8 cellular contexts compared by ENCODE assay signal in the genomic region with DNA sequence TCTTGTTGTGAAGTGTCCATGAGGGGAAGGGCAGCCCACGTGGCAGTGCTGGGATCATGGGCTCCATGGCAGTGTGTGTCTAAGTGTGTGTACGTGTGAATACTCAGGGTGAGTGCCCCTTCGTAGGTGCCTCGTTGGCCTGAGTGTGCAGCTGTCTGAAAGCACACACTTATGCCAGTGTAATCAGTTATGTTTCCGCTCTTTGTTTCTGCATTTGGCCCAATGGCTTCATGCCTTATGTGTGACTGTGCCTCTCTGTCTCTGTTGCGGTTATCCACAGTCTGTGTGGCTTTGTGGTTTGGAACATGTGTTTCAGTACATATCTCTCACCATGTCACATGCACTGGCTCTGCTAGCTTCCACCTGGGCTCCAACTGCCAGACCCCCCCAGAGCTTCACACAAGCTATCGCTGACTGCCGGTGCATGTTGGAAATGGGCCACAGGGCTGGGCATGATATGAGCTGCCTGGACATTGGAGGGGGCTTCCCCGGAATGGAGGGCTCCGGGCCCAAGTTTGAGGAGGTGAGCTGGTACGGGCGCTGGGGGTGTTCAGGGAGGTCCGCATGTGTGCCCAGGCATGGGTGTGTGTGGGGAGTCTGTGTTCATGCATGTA.
DNase-seq lines count a peak whose midpoint lies in the region; ATAC-seq and TF ChIP-seq lines count a peak whose summit lies in the region.

No MANE protein-coding gene starts in this region.

- H3K9ac ChIP-seq in colonic mucosa (ENCODE audit: low read depth in 2 of 2, low read length in 2 of 2): no peak overlapping the region

- peak; percentile 70 for ATAC-seq in GM19468 (IDR thresholded peaks at IDR 0.05; ENCODE audit: extremely low read depth, unreplicated experiment)

- DNase-seq in ELR (ENCODE audit: low read depth) (peak; percentile 86), MV-4-11 (lab: John Stamatoyannopoulos, UW) (peak; percentile 98), fibroblast of the aortic adventitia (ENCODE audit: low read depth) (peak; percentile 74), colonic mucosa (no peak), NK-92 (lab: John Stamatoyannopoulos, UW; ENCODE audit: unreplicated experiment) (no peak), HAP-1 (ENCODE audit: low spot score in 2 of 2) (no peak)
- no peak for DNase-seq in central memory CD4-positive, alpha-beta T cell

- intact Hi-C loops in colonic mucosa (cut with DNase I): no loop called here

- H3K4me1 ChIP-seq in colonic mucosa (no peaks in the 10 kb centered on the region), HAP-1 (no peaks in the 10 kb centered on the region)

- TF ChIP-seq CTCF in fibroblast of the aortic adventitia (IDR thresholded peaks at IDR 0.05; ENCODE audit: insufficient read depth, low read length) (no peak), colonic mucosa (IDR thresholded peaks at IDR 0.05) (no peak)

- no peaks in the 10 kb centered on the region for H3K27me3 ChIP-seq in colonic mucosa
- H3K27me3 ChIP-seq in HAP-1 (ENCODE audit: low read depth): no peaks in the 10 kb centered on the region

- in situ Hi-C loops in HAP-1 (cut with MboI; ENCODE audit: low sequenced_read_pairs): no loop called here

- no peak overlapping the region for H3K27ac ChIP-seq in colonic mucosa

- H3K9me3 ChIP-seq in colonic mucosa: no peaks in the 10 kb centered on the region
- H3K9me3 ChIP-seq in HAP-1: no peaks in the 10 kb centered on the region

- H3K36me3 ChIP-seq in colonic mucosa (no peaks in the 10 kb centered on the region), HAP-1 (replicated peaks) (no peaks in the 10 kb centered on the region)

- no peak overlapping the region for H3K4me3 ChIP-seq in fibroblast of the aortic adventitia (ENCODE audit: low read depth, low read length)
- no peak overlapping the region for H3K4me3 ChIP-seq in colonic mucosa
- H3K4me3 ChIP-seq in HAP-1: no peak overlapping the region

Comparison
In these comparisons a context has a peak if more than half of its experiments do, and no peak if none do; other contexts are left out.
1. DNase-seq: peak in ELR (single experiment), MV-4-11 (single experiment) and fibroblast of the aortic adventitia (single experiment); none in central memory CD4-positive, alpha-beta T cell (single experiment), colonic mucosa (single experiment), NK-92 (single experiment) and HAP-1 (0 of 2).